ENCODE assay signal across 8 cellular contexts in genomic region chr7:5780801-5781496, GRCh38. TPM values are rescaled to one million over a fixed set of nuclear protein-coding genes. Genes with fewer than 3 reads are reported as not detected.
DNase-seq lines count a peak whose midpoint lies in the region; ATAC-seq and TF ChIP-seq lines count a peak whose summit lies in the region.

No MANE protein-coding gene starts in this region.

- 1% methylated on average over 85 of the region's 85 CpGs for WGBS in ectodermal cell, 2 experiments

- peak; percentile 10 for ATAC-seq in CD8-positive, alpha-beta T cell
- ATAC-seq in GM19455 (IDR thresholded peaks at IDR 0.05; ENCODE audit: unreplicated experiment) (peak; percentile 45), HG03469 (IDR thresholded peaks at IDR 0.05; ENCODE audit: unreplicated experiment) (peak; percentile 19)
- ATAC-seq in activated CD4-positive, alpha-beta T cell treated with anti-CD3 and anti-CD28 coated beads for 36 hours: peak; percentile 19

- peak overlapping the region; percentile 60 for H3K4me3 ChIP-seq in CD8-positive, alpha-beta T cell (ENCODE audit: low read depth, low read length)
- peak overlapping the region; percentile 80 for H3K4me3 ChIP-seq in ectodermal cell (ENCODE audit: insufficient read depth, low read depth, low read length)

- peaks cover 34% of the 10 kb centered on the region for H3K4me1 ChIP-seq in CD8-positive, alpha-beta T cell (ENCODE audit: insufficient read depth, low read length)
- H3K4me1 ChIP-seq in ectodermal cell (ENCODE audit: control insufficient read depth, insufficient read depth, low read length): no peaks in the 10 kb centered on the region

- peaks cover 38% of the 10 kb centered on the region for H3K4me1 Mint-ChIP-seq in CD8-positive, alpha-beta T cell (ENCODE audit: low read depth)
- peaks cover 45% of the 10 kb centered on the region for H3K4me1 Mint-ChIP-seq in activated CD4-positive, alpha-beta T cell treated with anti-CD3 and anti-CD28 coated beads for 36 hours

- no peaks in the 10 kb centered on the region for H3K9me3 ChIP-seq in CD8-positive, alpha-beta T cell (ENCODE audit: low read length)
- H3K9me3 ChIP-seq in ectodermal cell (ENCODE audit: control insufficient read depth, low read length): no peaks in the 10 kb centered on the region

- peak overlapping the region; percentile 87 for H3K4me3 Mint-ChIP-seq in CD8-positive, alpha-beta T cell
- peak overlapping the region; percentile 78 for H3K4me3 Mint-ChIP-seq in activated CD4-positive, alpha-beta T cell treated with anti-CD3 and anti-CD28 coated beads for 36 hours

- peak overlapping the region; percentile 71 for H3K27ac ChIP-seq in CD8-positive, alpha-beta T cell (ENCODE audit: low read depth, low read length)
- H3K27ac ChIP-seq in ectodermal cell (ENCODE audit: insufficient read depth, low read depth, low read length, poor library complexity, severe bottlenecking): peak overlapping the region; percentile 80

- no peaks in the 10 kb centered on the region for H3K27me3 ChIP-seq in CD8-positive, alpha-beta T cell (ENCODE audit: insufficient read depth, low read length)
- H3K27me3 ChIP-seq in ectodermal cell (ENCODE audit: control insufficient read depth, insufficient read depth, low read length, poor library complexity, severe bottlenecking): no peaks in the 10 kb centered on the region

- no peak for TF ChIP-seq CTCF in CD8-positive, alpha-beta T cell (IDR thresholded peaks at IDR 0.05)

- no peaks in the 10 kb centered on the region for H3K27me3 Mint-ChIP-seq in CD8-positive, alpha-beta T cell (ENCODE audit: low read depth)
- no peaks in the 10 kb centered on the region for H3K27me3 Mint-ChIP-seq in activated CD4-positive, alpha-beta T cell treated with anti-CD3 and anti-CD28 coated beads for 36 hours

- peaks cover 21% of the 10 kb centered on the region for H3K36me3 Mint-ChIP-seq in CD8-positive, alpha-beta T cell
- H3K36me3 Mint-ChIP-seq in activated CD4-positive, alpha-beta T cell treated with anti-CD3 and anti-CD28 coated beads for 36 hours (ENCODE audit: low read depth): peaks cover 19% of the 10 kb centered on the region

- no peaks in the 10 kb centered on the region for H3K9me3 Mint-ChIP-seq in CD8-positive, alpha-beta T cell
- H3K9me3 Mint-ChIP-seq in activated CD4-positive, alpha-beta T cell treated with anti-CD3 and anti-CD28 coated beads for 36 hours (ENCODE audit: low read depth): no peaks in the 10 kb centered on the region

- H3K36me3 ChIP-seq in CD8-positive, alpha-beta T cell (ENCODE audit: insufficient read depth, low read length): no peaks in the 10 kb centered on the region
- no peaks in the 10 kb centered on the region for H3K36me3 ChIP-seq in ectodermal cell (ENCODE audit: control insufficient read depth, insufficient read depth, low read length)

- peak overlapping the region; percentile 87 for H3K27ac Mint-ChIP-seq in CD8-positive, alpha-beta T cell
- peak overlapping the region; percentile 80 for H3K27ac Mint-ChIP-seq in activated CD4-positive, alpha-beta T cell treated with anti-CD3 and anti-CD28 coated beads for 36 hours

- CTCF ChIA-PET in CD8-positive, alpha-beta T cell (lab: Charles Lee): interaction anchor here (0.6 to 1.9 kb wide), 5 partner anchors 14 to 61 kb away, joined by 3 to 6 read pairs (median 5); no protein-coding TSS in a partner anchor
- CTCF ChIA-PET in activated CD4-positive, alpha-beta T cell treated with anti-CD3 and anti-CD28 coated beads for 36 hours (lab: Charles Lee): interaction anchor here (0.6 to 1.5 kb wide), 19 partner anchors 8 to 596 kb away, joined by 3 to 8 read pairs (median 3); no protein-coding TSS in a partner anchor

- POLR2A ChIA-PET in CD8-positive, alpha-beta T cell (lab: Charles Lee): interaction anchor here (0.6 to 1.4 kb wide), 4 partner anchors 42 to 130 kb away, joined by 3 to 12 read pairs (median 6); no protein-coding TSS in a partner anchor
- POLR2A ChIA-PET in activated CD4-positive, alpha-beta T cell treated with anti-CD3 and anti-CD28 coated beads for 36 hours (lab: Charles Lee): no interaction called here

- peak; percentile 7 to 58 (median 35) for DNase-seq in CD8-positive, alpha-beta T cell
- DNase-seq in activated CD4-positive, alpha-beta T cell treated with anti-CD3 and anti-CD28 coated beads for 36 hours: peak; percentile 61
- peak; percentile 39 to 62 for DNase-seq in lung microvascular endothelial cell (ENCODE audit: low read depth in 2 of 2)
- peak; percentile 8 for DNase-seq in stimulated activated CD8-positive, alpha-beta memory T cell treated with anti-CD3 and anti-CD28 coated beads, Interleukin-12 subunit alpha, Interleukin-12 subunit beta, amount 100 ng/mL, for 24 hours (ENCODE audit: extremely low read depth)
- no peak for DNase-seq in NCI-H1694 treated with DMSO at 0.1 percent for 48 hours (lab: John Stamatoyannopoulos, UW)

- intact Hi-C loops in CD8-positive, alpha-beta T cell (cut with DNase I, micrococcal nuclease): loop anchor here (1.0 to 5.0 kb wide), 3 partner anchors 42 to 809 kb away; no protein-coding TSS in a partner anchor
- intact Hi-C loops in activated CD4-positive, alpha-beta T cell treated with anti-CD3 and anti-CD28 coated beads for 36 hours (cut with DNase I, micrococcal nuclease): loop anchor here (1.0 to 5.0 kb wide), 4 partner anchors 42 to 491 kb away; partner anchors contain the start of genes AIMP2 (in 1 of the 2), CYTH3 (in 1 of the 2) and PMS2 (in 1 of the 2)

RNA-seq across cellular contexts. Expression of gene RNF216, which starts 0.5 kb away (rescaled TPM):
- 10 to 100 TPM; 93.9 to 98.4 TPM for total RNA-seq in CD8-positive, alpha-beta T cell
- 10 to 100 TPM; 37.2 to 41.1 TPM for total RNA-seq in activated CD4-positive, alpha-beta T cell treated with anti-CD3 and anti-CD28 coated beads for 36 hours
- polyA plus RNA-seq in ectodermal cell (2013, experiment 1 of 4): 33.0 TPM
- 32.3 TPM for polyA plus RNA-seq in ectodermal cell (2013, experiment 2 of 4)
- polyA plus RNA-seq in ectodermal cell (2013, experiment 3 of 4): 25.4 TPM
- polyA plus RNA-seq in ectodermal cell (2013, experiment 4 of 4): 30.0 TPM
- total RNA-seq in lung microvascular endothelial cell: 16.1 and 23.0 TPM in 2 replicates
